ENCODE assay signal across 15 cellular contexts in the genomic region with DNA sequence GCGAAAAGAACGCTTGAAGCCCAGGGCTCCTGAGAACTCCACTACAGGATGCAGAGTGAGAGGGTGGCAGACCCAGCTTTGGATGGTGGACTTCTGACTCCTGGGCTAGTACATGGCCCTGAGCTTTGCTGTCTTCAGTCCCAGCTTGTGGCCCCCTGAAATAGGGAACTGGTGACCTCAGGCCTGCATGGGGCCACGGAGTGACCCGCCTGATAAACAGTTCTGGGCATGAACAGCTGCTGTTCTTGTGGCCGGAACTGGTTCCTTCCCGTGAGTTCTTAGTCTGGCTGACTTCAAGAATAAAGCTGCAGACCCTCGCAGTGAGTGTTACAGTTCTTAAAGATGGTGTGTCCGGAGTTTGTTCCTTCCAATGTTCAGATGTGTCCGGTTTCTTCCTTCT.
DNase-seq lines count a peak whose midpoint lies in the region; ATAC-seq and TF ChIP-seq lines count a peak whose summit lies in the region.
"Had no signal": no experiment of that assay in that cellular context is flagged by ENCODE, and none has a peak within 500 bp of the region (broad histone marks: within the 10 kb centered on the region; RNA-seq: fewer than 3 reads in every experiment).

No MANE protein-coding gene starts in this region.

- no peak overlapping the region for H3K27ac Mint-ChIP-seq in activated T-cell treated with anti-CD3 and anti-CD28 coated beads, Interleukin-2, amount 50 U/mL, for 24 hours

- peaks cover 4% of the 10 kb centered on the region for H3K9me3 Mint-ChIP-seq in activated T-cell treated with anti-CD3 and anti-CD28 coated beads, Interleukin-2, amount 50 U/mL, for 24 hours

- peak overlapping the region; percentile 42 for H3K4me3 Mint-ChIP-seq in activated T-cell treated with anti-CD3 and anti-CD28 coated beads, Interleukin-2, amount 50 U/mL, for 24 hours

- no peak for TF ChIP-seq POLR2A in spleen (IDR thresholded peaks at IDR 0.05)

- H3K4me3 ChIP-seq in spleen (peak overlapping the region in 1 of 8 donors; percentile 17), ascending aorta (no peak overlapping the region), H7 (ENCODE audit: insufficient read depth, low read depth, low read length) (no peak overlapping the region)

- H3K27me3 ChIP-seq in layer of hippocampus (ENCODE audit: control insufficient read depth, insufficient read depth, low read length) = no peaks in the 10 kb centered on the region
- H3K27me3 ChIP-seq in spleen (replicated peaks in 1 of 7) = peaks cover 0 to 12% (median 0%) of the 10 kb centered on the region in 7 donors
- H3K27me3 ChIP-seq in ascending aorta = no peaks in the 10 kb centered on the region
- no peaks in the 10 kb centered on the region for H3K27me3 ChIP-seq in H7 (ENCODE audit: control insufficient read depth, insufficient read depth, low read length)

- H3K4me1 Mint-ChIP-seq in activated T-cell treated with anti-CD3 and anti-CD28 coated beads, Interleukin-2, amount 50 U/mL, for 24 hours (ENCODE audit: low read depth) = peaks cover 14% of the 10 kb centered on the region

- peak overlapping the region; percentile 38 for H3K27ac ChIP-seq in layer of hippocampus (ENCODE audit: low read depth, low read length)
- H3K27ac ChIP-seq in spleen = peak overlapping the region in 4 of 8 donors; percentile 43 to 62 (median 58)
- no peak overlapping the region for H3K27ac ChIP-seq in ascending aorta
- H3K27ac ChIP-seq: HL-60 had no signal

- TF ChIP-seq CTCF in spleen (IDR thresholded peaks at IDR 0.05 in 8 of 11, conservative IDR thresholded peaks at IDR 0.05 in 3 of 11) (no peak), ascending aorta (IDR thresholded peaks at IDR 0.05) (no peak)

- H3K27me3 Mint-ChIP-seq in activated T-cell treated with anti-CD3 and anti-CD28 coated beads, Interleukin-2, amount 50 U/mL, for 24 hours = peaks cover 49% of the 10 kb centered on the region

- no peak for DNase-seq in activated T-cell treated with anti-CD3 and anti-CD28 coated beads, Interleukin-2, amount 50 U/mL, for 24 hours
- no peak for DNase-seq in activated T-cell treated with anti-CD3 and anti-CD28 coated beads, Interleukin-2, amount 50 U/mL, for 48 hours
- DNase-seq in MV-4-11 (lab: John Stamatoyannopoulos, UW) (peak; percentile 92), spleen (peak; percentile 76), ascending aorta (ENCODE audit: low spot score in 2 of 2) (no peak), H7 (no peak)
- DNase-seq: DMS79, NCI-H187, NCI-H526, RPMI8226, small intestine, T-helper 9 cell had no signal

- H3K36me3 Mint-ChIP-seq in activated T-cell treated with anti-CD3 and anti-CD28 coated beads, Interleukin-2, amount 50 U/mL, for 24 hours (ENCODE audit: low read depth) = no peaks in the 10 kb centered on the region

- 29 to 64% (median 40%) methylated on average over 6 to 9 of the region's 9 CpGs for WGBS in spleen, 5 donors

- H3K4me1 ChIP-seq in spleen (peaks cover 8 to 41% (median 25%) of the 10 kb centered on the region in 6 donors), ascending aorta (peaks cover 9 to 13% of the 10 kb centered on the region in 2 donors)

- intact Hi-C loops in spleen (cut with DNase I; ENCODE audit: low total_unique reads) = no loop called here
- intact Hi-C loops in ascending aorta (cut with DNase I) = no loop called here

- ATAC-seq in GM18502 (IDR thresholded peaks at IDR 0.05; ENCODE audit: poor library complexity, unreplicated experiment) = no peak

- H3K36me3 ChIP-seq in spleen (no peaks in the 10 kb centered on the region), ascending aorta (no peaks in the 10 kb centered on the region), H7 (replicated peaks; ENCODE audit: control insufficient read depth, insufficient read depth, low read length) (no peaks in the 10 kb centered on the region)

- H3K9me3 ChIP-seq in spleen = peaks cover 0 to 30% (median 13%) of the 10 kb centered on the region in 8 donors
- peaks cover 2 to 4% of the 10 kb centered on the region in 2 donors for H3K9me3 ChIP-seq in ascending aorta

Comparison
In these comparisons a context has a peak if more than half of its experiments do, and no peak if none do; other contexts are left out.
1. DNase-seq: peak in MV-4-11 (single experiment) and spleen (single experiment); none in activated T-cell treated with anti-CD3 and anti-CD28 coated beads, Interleukin-2, amount 50 U/mL, for 24 hours (single experiment), activated T-cell treated with anti-CD3 and anti-CD28 coated beads, Interleukin-2, amount 50 U/mL, for 48 hours (0 of 2), ascending aorta (0 of 2) and H7 (single experiment).